In genomic region chr16:2964416-2965223, GRCh38 we compare ENCODE assay signal across 8 cellular contexts. TPM values are rescaled to one million over a fixed set of nuclear protein-coding genes. Genes with fewer than 3 reads are reported as not detected.
DNase-seq lines count a peak whose midpoint lies in the region; ATAC-seq and TF ChIP-seq lines count a peak whose summit lies in the region.

No MANE protein-coding gene starts in this region.

- no peaks in the 10 kb centered on the region for H3K9me3 ChIP-seq in PC-9 (ENCODE audit: insufficient read depth, low read depth)
- H3K9me3 ChIP-seq in iPS-18a (ENCODE audit: control insufficient read depth, low read depth, low read length): no peaks in the 10 kb centered on the region

- H2AFZ ChIP-seq in PC-9: peak overlapping the region; percentile 79

- H3K4me2 ChIP-seq in PC-9: peak overlapping the region; percentile 86

- no peaks in the 10 kb centered on the region for H4K20me1 ChIP-seq in PC-9 (ENCODE audit: insufficient read depth)

- H3K79me2 ChIP-seq in PC-9 (ENCODE audit: low read depth): no peaks in the 10 kb centered on the region

- H3K4me1 ChIP-seq in PC-9 (replicated peaks; ENCODE audit: insufficient read depth): peaks cover 5% of the 10 kb centered on the region; the same call in 1 of the 2 replicates
- H3K4me1 ChIP-seq in iPS-18a (ENCODE audit: control insufficient read depth, low read depth, low read length): peaks cover 17% of the 10 kb centered on the region

- CTCF ChIA-PET in PC-9 (lab: Charles Lee): interaction anchor here (0.6 to 0.8 kb wide), 4 partner anchors 41 to 133 kb away, joined by 3 to 4 read pairs (median 4); no protein-coding TSS in a partner anchor

- POLR2A ChIA-PET in PC-9 (lab: Charles Lee; ENCODE audit: unreplicated experiment): interaction anchor here (0.5 to 1.0 kb wide), 8 partner anchors 55 to 215 kb away, joined by 3 to 9 read pairs (median 5); partner anchors contain the start of gene TNFRSF12A

- H3K9ac ChIP-seq in iPS-18a (ENCODE audit: low read length): peak overlapping the region; percentile 54

- no TSS peak for BruUV-seq in PC-9 (replicated peaks; lab: Mats Ljungman, UMichigan)

- intact Hi-C loops in PC-9 (cut with micrococcal nuclease; ENCODE audit: unreplicated experiment): loop anchor here (2.0 to 10.0 kb wide), 3 partner anchors 18 to 80 kb away; partner anchors contain the start of gene FLYWCH2

- H3K36me3 ChIP-seq in PC-9 (ENCODE audit: low read depth) (no peaks in the 10 kb centered on the region), iPS-18a (ENCODE audit: control insufficient read depth, low read depth, low read length) (no peaks in the 10 kb centered on the region)

- TF ChIP-seq CTCF in PC-9 (conservative IDR thresholded peaks at IDR 0.05): no peak

- no peaks in the 10 kb centered on the region for H3K9me2 ChIP-seq in PC-9 (ENCODE audit: insufficient read depth)

- H3K27ac ChIP-seq in PC-9 (no peak overlapping the region), iPS-18a (ENCODE audit: low read length) (no peak overlapping the region)

- peaks cover 27% of the 10 kb centered on the region; the same call in 1 of the 2 replicates for H3F3A ChIP-seq in PC-9 (ENCODE audit: insufficient read depth, low read depth)

- H3K27me3 ChIP-seq in PC-9 (ENCODE audit: insufficient read depth, low read depth) (no peaks in the 10 kb centered on the region), iPS-18a (ENCODE audit: control insufficient read depth, insufficient read depth, low read length) (peaks cover 52% of the 10 kb centered on the region)

- H3K4me3 ChIP-seq in PC-9 (peak overlapping the region; percentile 91), iPS-18a (ENCODE audit: low read length) (peak overlapping the region; percentile 75)

- DNase-seq in DMS114 treated with DMSO at 0.1 percent for 48 hours (lab: John Stamatoyannopoulos, UW; ENCODE audit: unreplicated experiment) (peak; percentile 50), HuH-7.5 (ENCODE audit: low spot score) (peak; percentile 94), PC-9 (peak; percentile 66 to 93)
- DNase-seq in activated T-cell treated with anti-CD3 and anti-CD28 coated beads, Interleukin-2, amount 50 U/mL, for 48 hours: peak; percentile 72 to 80
- DNase-seq in stimulated activated CD4-positive, alpha-beta T cell treated with anti-CD3 and anti-CD28 coated beads, Interleukin-4, amount 100 ng/mL, for 48 hours (ENCODE audit: low read depth in 2 of 2): peak; percentile 57 to 61

- ATAC-seq in HG03045 (IDR thresholded peaks at IDR 0.05; ENCODE audit: unreplicated experiment) (no peak), HG02610 (IDR thresholded peaks at IDR 0.05; ENCODE audit: unreplicated experiment) (no peak)

RNA-seq across cellular contexts. Expression of gene KREMEN2, which starts 0.5 kb away (rescaled TPM):
- total RNA-seq in PC-9 (2021): 8.4 and 16.2 TPM in 2 replicates

RNA-seq across cellular contexts. Expression of gene PAQR4, which starts 4.5 kb away (rescaled TPM):
- total RNA-seq in PC-9 (2021): 33.6 and 40.7 TPM in 2 replicates

RNA-seq across cellular contexts. Expression of gene PKMYT1, which starts 15.6 kb away (rescaled TPM):
- total RNA-seq in PC-9 (2021): 105 and 112 TPM in 2 replicates

RNA-seq across cellular contexts. Expression of gene CLDN9, which starts 48.1 kb away (rescaled TPM):
- total RNA-seq in PC-9 (2021): 14.3 and 16.4 TPM in 2 replicates

RNA-seq across cellular contexts. Expression of gene FLYWCH1, which starts 52.9 kb away (rescaled TPM):
- 79.9 and 84.8 TPM in 2 replicates for total RNA-seq in PC-9 (2021)
